In the genomic region with DNA sequence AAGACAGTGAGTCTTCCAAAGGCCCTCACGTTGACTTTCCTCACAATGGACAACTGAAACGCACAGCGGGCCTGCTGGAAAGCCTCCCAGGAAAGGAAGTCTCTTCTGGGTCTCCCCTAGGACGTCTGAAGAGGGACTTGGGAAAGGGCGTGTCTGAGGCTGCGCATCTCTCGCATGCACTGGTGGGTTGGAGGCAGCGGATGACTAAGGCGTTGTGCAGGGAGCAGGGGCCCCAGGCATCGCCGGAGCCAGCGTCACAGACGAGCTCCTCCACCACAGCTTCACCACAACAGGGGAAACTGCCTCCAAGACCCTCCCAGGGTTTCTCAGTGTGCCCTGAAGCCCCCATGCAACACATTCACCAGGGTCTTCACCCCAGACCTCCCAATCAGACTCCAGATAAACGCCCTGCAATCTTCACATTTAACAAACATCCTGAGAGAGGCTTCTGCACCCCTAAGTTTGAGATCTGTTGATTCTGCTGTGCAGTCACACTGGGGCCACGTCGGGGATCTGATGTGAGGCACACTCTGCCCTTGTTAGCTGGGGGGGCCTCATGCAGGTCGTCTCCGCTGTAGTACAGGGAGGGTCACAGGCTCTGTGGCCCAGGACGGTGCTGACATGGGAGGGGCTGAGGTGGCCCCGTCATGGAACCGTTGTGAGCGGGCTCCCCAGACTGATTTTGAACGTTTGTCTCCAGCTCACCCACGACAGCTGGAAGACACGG, we compare ENCODE assay signal across 21 cellular contexts. TPM values are rescaled to one million over a fixed set of nuclear protein-coding genes. Genes with fewer than 3 reads are reported as not detected.
DNase-seq lines count a peak whose midpoint lies in the region; ATAC-seq and TF ChIP-seq lines count a peak whose summit lies in the region.
"Had no signal": no experiment of that assay in that cellular context is flagged by ENCODE, and none has a peak within 500 bp of the region (broad histone marks: within the 10 kb centered on the region; RNA-seq: fewer than 3 reads in every experiment).

No MANE protein-coding gene starts in this region.

- DNase-seq in stimulated activated CD4-positive, alpha-beta T cell treated with anti-CD3 and anti-CD28 coated beads, Interleukin-1b, Interleukin-23, amount 100 ng/mL, for 48 hours: peak; percentile 49
- DNase-seq in stimulated activated CD4-positive, alpha-beta T cell treated with anti-CD3 and anti-CD28 coated beads, Interleukin-4, amount 100 ng/mL, for 4 hours: no peak
- DNase-seq in activated T-cell treated with anti-CD3 and anti-CD28 coated beads, Interleukin-2, amount 50 U/mL, for 1 hour: peak; percentile 35
- DNase-seq in mucosa of descending colon (peak in 2 of 3 donors; percentile 19 to 33), COLO829 (ENCODE audit: low spot score) (no peak), NCI-H446 (lab: John Stamatoyannopoulos, UW) (no peak), NCI-H1105 treated with DMSO at 0.1 percent for 48 hours (lab: John Stamatoyannopoulos, UW) (no peak)
- DNase-seq in stimulated activated naive CD8-positive, alpha-beta T cell treated with anti-CD3 and anti-CD28 coated beads, Interleukin-15, amount 100 ng/mL, for 72 hours: peak; percentile 29 to 34
- DNase-seq: activated B cell treated with CpG ODN at 0.5 μM for 24 hours, COR-L47, EL, GM23248, hippocampal formation, islet precursor cell had no signal

- H3K4me3 Mint-ChIP-seq in stimulated activated naive CD8-positive, alpha-beta T cell treated with anti-CD3 and anti-CD28 coated beads, Interleukin-15, amount 100 ng/mL, for 72 hours: peak overlapping the region; percentile 22 to 57
- H3K4me3 Mint-ChIP-seq: activated B cell treated with CpG ODN at 0.5 μM for 24 hours had no signal

- TF ChIP-seq CTCF in mucosa of descending colon (IDR thresholded peaks at IDR 0.05): no peak

- no peak overlapping the region for H3K4me3 ChIP-seq in mucosa of descending colon
- H3K4me3 ChIP-seq: GM23248 had no signal

- no peaks in the 10 kb centered on the region for H3K27me3 Mint-ChIP-seq in stimulated activated naive CD8-positive, alpha-beta T cell treated with anti-CD3 and anti-CD28 coated beads, Interleukin-15, amount 100 ng/mL, for 72 hours

- H3K9me3 ChIP-seq in mucosa of descending colon: no peaks in the 10 kb centered on the region

- H3K27ac Mint-ChIP-seq in stimulated activated naive CD8-positive, alpha-beta T cell treated with anti-CD3 and anti-CD28 coated beads, Interleukin-15, amount 100 ng/mL, for 72 hours: peak overlapping the region; percentile 65 to 77
- H3K27ac Mint-ChIP-seq: activated B cell treated with CpG ODN at 0.5 μM for 24 hours had no signal

- peaks cover 4% of the 10 kb centered on the region for H3K4me1 ChIP-seq in mucosa of descending colon (ENCODE audit: low read depth)

- H3K36me3 ChIP-seq in mucosa of descending colon (ENCODE audit: low read depth): no peaks in the 10 kb centered on the region

- intact Hi-C loops in mucosa of descending colon (cut with DNase I, micrococcal nuclease): no loop called here

- no peak for ATAC-seq in mucosa of descending colon
- ATAC-seq in stimulated activated naive CD8-positive, alpha-beta T cell treated with anti-CD3 and anti-CD28 coated beads, Interleukin-15, amount 100 ng/mL, for 72 hours: peak; percentile 74
- ATAC-seq: natural killer cell treated with Interleukin-12 subunit alpha and Interleukin-12 subunit beta and Interleukin-15 and Interleukin-18, amount 100 ng/mL, for 72 hours; Panc1 had no signal

- H3K9me3 Mint-ChIP-seq in stimulated activated naive CD8-positive, alpha-beta T cell treated with anti-CD3 and anti-CD28 coated beads, Interleukin-15, amount 100 ng/mL, for 72 hours: no peaks in the 10 kb centered on the region
- H3K9me3 Mint-ChIP-seq: activated B cell treated with CpG ODN at 0.5 μM for 24 hours; natural killer cell treated with Interleukin-12 subunit alpha and Interleukin-12 subunit beta and Interleukin-15 and Interleukin-18, amount 100 ng/mL, for 72 hours had no signal

- peaks cover 86% of the 10 kb centered on the region for H3K4me1 Mint-ChIP-seq in stimulated activated naive CD8-positive, alpha-beta T cell treated with anti-CD3 and anti-CD28 coated beads, Interleukin-15, amount 100 ng/mL, for 72 hours
- H3K4me1 Mint-ChIP-seq: activated B cell treated with CpG ODN at 0.5 μM for 24 hours had no signal

RNA-seq across cellular contexts. Expression of gene TFF1, which starts 7.0 kb away (rescaled TPM):
- 100 to 1,000 TPM in 1 of 3 donors, 10 to 100 TPM in 1, 1 to 10 TPM in 1; 6.0 to 206 (median 60.1) TPM for total RNA-seq in mucosa of descending colon
- total RNA-seq: activated B cell treated with CpG ODN at 0.5 μM for 24 hours; fibroblast of villous mesenchyme; GM23248; lung microvascular endothelial cell; MCF 10A; natural killer cell treated with Interleukin-12 subunit alpha and Interleukin-12 subunit beta and Interleukin-15 and Interleukin-18, amount 100 ng/mL, for 72 hours; SK-MEL-5; urinary bladder had no signal

RNA-seq across cellular contexts. Expression of gene TMPRSS3, which starts 22.5 kb away (rescaled TPM):
- total RNA-seq in mucosa of descending colon: under 1 TPM; 0.35 to 0.72 (median 0.69) TPM
- total RNA-seq: activated B cell treated with CpG ODN at 0.5 μM for 24 hours, fibroblast of villous mesenchyme, GM23248, lung microvascular endothelial cell, urinary bladder had no signal

RNA-seq across cellular contexts. Expression of gene TFF2, which starts 22.6 kb away (rescaled TPM):
- 1 to 10 TPM in 2 of 3 donors, not detected in 1; 1.1 to 1.7 TPM for total RNA-seq in mucosa of descending colon
- total RNA-seq: activated B cell treated with CpG ODN at 0.5 μM for 24 hours; fibroblast of villous mesenchyme; GM23248; lung microvascular endothelial cell; MCF 10A; natural killer cell treated with Interleukin-12 subunit alpha and Interleukin-12 subunit beta and Interleukin-15 and Interleukin-18, amount 100 ng/mL, for 72 hours; SK-MEL-5; urinary bladder had no signal

RNA-seq across cellular contexts. Expression of gene UBASH3A, which starts 30.4 kb away (rescaled TPM):
- 1 to 10 TPM in 2 of 3 donors, under 1 TPM in 1; 0.60 to 2.5 (median 1.8) TPM for total RNA-seq in mucosa of descending colon
- total RNA-seq: activated B cell treated with CpG ODN at 0.5 μM for 24 hours, fibroblast of villous mesenchyme, GM23248, lung microvascular endothelial cell, MCF 10A, SK-MEL-5 had no signal

RNA-seq across cellular contexts. Expression of gene TFF3, which starts 58.1 kb away (rescaled TPM):
- 1,000 to 10,000 TPM in 2 of 3 donors, 100 to 1,000 TPM in 1; 614 to 2,641 (median 2,419) TPM for total RNA-seq in mucosa of descending colon
- total RNA-seq: activated B cell treated with CpG ODN at 0.5 μM for 24 hours; fibroblast of villous mesenchyme; GM23248; MCF 10A; natural killer cell treated with Interleukin-12 subunit alpha and Interleukin-12 subunit beta and Interleukin-15 and Interleukin-18, amount 100 ng/mL, for 72 hours had no signal

Comparison
In these comparisons a context has a peak if more than half of its experiments do, and no peak if none do; other contexts are left out.
1. DNase-seq: peak in stimulated activated CD4-positive, alpha-beta T cell treated with anti-CD3 and anti-CD28 coated beads, Interleukin-1b, Interleukin-23, amount 100 ng/mL, for 48 hours (single experiment), activated T-cell treated with anti-CD3 and anti-CD28 coated beads, Interleukin-2, amount 50 U/mL, for 1 hour (single experiment), mucosa of descending colon (2 of 3) and stimulated activated naive CD8-positive, alpha-beta T cell treated with anti-CD3 and anti-CD28 coated beads, Interleukin-15, amount 100 ng/mL, for 72 hours (2 of 2); none in stimulated activated CD4-positive, alpha-beta T cell treated with anti-CD3 and anti-CD28 coated beads, Interleukin-4, amount 100 ng/mL, for 4 hours (0 of 2), COLO829 (single experiment), NCI-H446 (0 of 2) and NCI-H1105 treated with DMSO at 0.1 percent for 48 hours (single experiment).